26 cellular contexts compared by ENCODE assay signal in the genomic region with DNA sequence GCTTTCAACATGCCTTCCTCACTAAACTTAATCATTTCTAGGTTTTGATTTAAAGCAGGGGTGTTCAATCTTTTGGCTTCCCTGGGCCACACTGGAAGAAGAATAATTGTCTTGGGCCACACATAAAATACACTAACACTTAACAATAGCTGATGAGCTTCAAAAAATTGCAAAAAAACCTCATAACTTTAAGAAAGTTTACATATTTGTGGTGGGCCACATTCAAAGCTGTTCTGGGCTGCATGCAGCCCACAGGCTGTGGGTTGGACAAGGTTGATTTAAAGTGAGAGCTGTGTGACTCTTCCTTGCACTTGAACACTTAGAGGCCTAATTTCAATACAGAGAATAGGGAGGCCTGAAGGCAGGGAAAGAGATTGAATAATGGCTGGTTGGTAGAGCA.
DNase-seq lines count a peak whose midpoint lies in the region; ATAC-seq and TF ChIP-seq lines count a peak whose summit lies in the region.
"Had no signal": no experiment of that assay in that cellular context is flagged by ENCODE, and none has a peak within 500 bp of the region (broad histone marks: within the 10 kb centered on the region; RNA-seq: fewer than 3 reads in every experiment).

No MANE protein-coding gene starts in this region.

- ATAC-seq in IMR-90 (ENCODE audit: low read depth) (peak; percentile 64), GM21367 (IDR thresholded peaks at IDR 0.05; ENCODE audit: unreplicated experiment) (no peak), HG02588 (IDR thresholded peaks at IDR 0.05; ENCODE audit: unreplicated experiment) (no peak), HG02642 (IDR thresholded peaks at IDR 0.05; ENCODE audit: poor library complexity, unreplicated experiment) (no peak)
- ATAC-seq: GM12878, HCT116 had no signal

- H3K4me2 ChIP-seq in IMR-90 (ENCODE audit: low read depth, low read length) (no peak overlapping the region), fibroblast of lung (ENCODE audit: extremely low read depth, insufficient read depth, low read length) (no peak overlapping the region), mesenchymal stem cell (ENCODE audit: low read length, poor library complexity, severe bottlenecking) (no peak overlapping the region)
- H3K4me2 ChIP-seq: BLaER1 had no signal

- H3K27ac ChIP-seq in IMR-90 (ENCODE audit: insufficient read depth, low read length) (no peak overlapping the region), fibroblast of lung (ENCODE audit: insufficient read depth, low read length) (no peak overlapping the region), mesenchymal stem cell (ENCODE audit: low read length, poor library complexity, severe bottlenecking) (no peak overlapping the region)
- H3K27ac ChIP-seq: BLaER1, Peyer's patch, SK-N-MC had no signal

- H3K9me3 ChIP-seq in IMR-90 (ENCODE audit: control insufficient read depth, insufficient read depth, low read length) (peaks cover 3% of the 10 kb centered on the region; the same call in 1 of the 2 replicates), fibroblast of lung (ENCODE audit: control insufficient read depth, insufficient read depth, low read depth, low read length) (no peaks in the 10 kb centered on the region), mesenchymal stem cell (ENCODE audit: control insufficient read depth, low read length) (peaks cover 16% of the 10 kb centered on the region)
- H3K9me3 ChIP-seq: Peyer's patch had no signal

- H2BK5ac ChIP-seq in IMR-90 (ENCODE audit: low read depth, low read length, poor library complexity, severe bottlenecking): no peak overlapping the region
- H2BK5ac ChIP-seq in mesenchymal stem cell (ENCODE audit: low read depth, low read length, poor library complexity, severe bottlenecking): no peak overlapping the region

- H3K9me1 ChIP-seq in IMR-90 (ENCODE audit: insufficient read depth, low read length): no peaks in the 10 kb centered on the region

- H3K14ac ChIP-seq in IMR-90 (replicated peaks; ENCODE audit: low read depth, low read length) (no peak overlapping the region), mesenchymal stem cell (ENCODE audit: low read length in 2 of 2) (no peak overlapping the region)

- no peak overlapping the region for H3K4ac ChIP-seq in IMR-90 (ENCODE audit: low read depth, low read length)
- no peak overlapping the region for H3K4ac ChIP-seq in mesenchymal stem cell (ENCODE audit: low read depth in 1 of 2, low read length in 2 of 2)

- H2BK20ac ChIP-seq in IMR-90 (ENCODE audit: low read depth, low read length): no peak overlapping the region

- H3K36me3 ChIP-seq in IMR-90 (ENCODE audit: control insufficient read depth, insufficient read depth, low read length): no peaks in the 10 kb centered on the region
- no peaks in the 10 kb centered on the region for H3K36me3 ChIP-seq in fibroblast of lung (ENCODE audit: control insufficient read depth, insufficient read depth, low read length)
- H3K36me3 ChIP-seq in mesenchymal stem cell (ENCODE audit: control insufficient read depth in 1 of 2, insufficient read depth in 2 of 2, low read depth in 1 of 2, low read length in 2 of 2): no peaks in the 10 kb centered on the region
- H3K36me3 ChIP-seq: BLaER1, Peyer's patch had no signal

- H3K4me3 ChIP-seq in IMR-90 (ENCODE audit: insufficient read depth, low read depth, low read length) (no peak overlapping the region), astrocyte of the cerebellum (ENCODE audit: low read depth, low read length) (no peak overlapping the region), fibroblast of lung (replicated peaks in 1 of 4; ENCODE audit: control extremely low read depth in 1 of 4, insufficient read depth in 1 of 4, low read depth in 3 of 4, low read length in 4 of 4) (no peak overlapping the region), mesenchymal stem cell (ENCODE audit: insufficient read depth in 1 of 2, low read depth in 1 of 2, low read length in 2 of 2) (no peak overlapping the region)
- H3K4me3 ChIP-seq: BLaER1, GM12878, Peyer's patch, SK-N-MC had no signal

- TF ChIP-seq POLR2A in IMR-90 (IDR thresholded peaks at IDR 0.05; ENCODE audit: low read depth, low read length): no peak

- no TSS peak for BruUV-seq in IMR-90 (replicated peaks; lab: Mats Ljungman, UMichigan)

- CTCF ChIA-PET in IMR-90 (lab: Yijun Ruan, JAX): no interaction called here

- H2AFZ ChIP-seq in IMR-90 (replicated peaks; ENCODE audit: low read length, poor library complexity): no peak overlapping the region
- H2AFZ ChIP-seq in fibroblast of lung (ENCODE audit: low read length): no peak overlapping the region
- H2AFZ ChIP-seq in mesenchymal stem cell (ENCODE audit: low read depth, low read length): no peak overlapping the region

- H3K4me1 ChIP-seq in IMR-90 (ENCODE audit: control insufficient read depth, insufficient read depth, low read length): no peaks in the 10 kb centered on the region
- H3K4me1 ChIP-seq in fibroblast of lung (ENCODE audit: control insufficient read depth, extremely low read depth, insufficient read depth, low read length): no peaks in the 10 kb centered on the region
- H3K4me1 ChIP-seq in mesenchymal stem cell (ENCODE audit: control insufficient read depth, insufficient read depth, low read depth, low read length): no peaks in the 10 kb centered on the region
- H3K4me1 ChIP-seq: BLaER1, Peyer's patch had no signal

- no peak overlapping the region for H4K8ac ChIP-seq in IMR-90 (ENCODE audit: low read depth in 2 of 2, low read length in 2 of 2)
- no peak overlapping the region for H4K8ac ChIP-seq in mesenchymal stem cell (ENCODE audit: low read length)

- H2AK9ac ChIP-seq in IMR-90 (replicated peaks; ENCODE audit: low read depth, low read length, poor library complexity): no peak overlapping the region

- peak; percentile 1 for DNase-seq in IMR-90
- peak; percentile 60 for DNase-seq in astrocyte of the cerebellum (ENCODE audit: low read depth)
- DNase-seq in fibroblast of lung (ENCODE audit: low read depth in 2 of 2): peak; percentile 7 to 75
- peak; percentile 76 for DNase-seq in mesenchymal stem cell
- DNase-seq: CD4-positive, alpha-beta T cell; COR-L47; GDM1; GOT3; KG1; MM.1S; NCI-H1417; NCI-H1694; NCI-H2029 treated with DMSO at 0.1 percent for 48 hours; NCI-H2227 treated with DMSO at 0.1 percent for 48 hours; NCI-H510A; NCI-H69; Peyer's patch; SHP77 treated with DMSO at 0.1 percent for 48 hours; SW 1271 had no signal

- H4K20me1 ChIP-seq in IMR-90 (ENCODE audit: insufficient read depth, low read length) (no peaks in the 10 kb centered on the region), fibroblast of lung (ENCODE audit: control insufficient read depth, extremely low read depth, insufficient read depth, low read length) (no peaks in the 10 kb centered on the region)
- H4K20me1 ChIP-seq: BLaER1 had no signal

- H4K5ac ChIP-seq in IMR-90 (ENCODE audit: low read depth, low read length): no peak overlapping the region

- H3K79me1 ChIP-seq in IMR-90 (ENCODE audit: low read depth in 1 of 2, low read length in 2 of 2) (no peaks in the 10 kb centered on the region), mesenchymal stem cell (replicated peaks; ENCODE audit: low read length, poor library complexity, severe bottlenecking) (no peaks in the 10 kb centered on the region)

- in situ Hi-C loops in IMR-90 (cut with MboI; ENCODE audit: low sequenced_read_pairs): no loop called here
- in situ Hi-C loops in astrocyte of the cerebellum (cut with HindIII; ENCODE audit: low sequenced_read_pairs): no loop called here

- H2BK12ac ChIP-seq in mesenchymal stem cell (ENCODE audit: low read length in 2 of 2): no peak overlapping the region

- H3K79me2 ChIP-seq in fibroblast of lung (ENCODE audit: control insufficient read depth, insufficient read depth, low read length): no peaks in the 10 kb centered on the region

- H2BK120ac ChIP-seq in IMR-90 (ENCODE audit: low read depth, low read length) (no peak overlapping the region), mesenchymal stem cell (ENCODE audit: low read depth, low read length) (no peak overlapping the region)

- H3K18ac ChIP-seq in IMR-90 (ENCODE audit: low read depth, low read length) (no peak overlapping the region), mesenchymal stem cell (ENCODE audit: low read depth in 1 of 2, low read length in 2 of 2) (no peak overlapping the region)

- TF ChIP-seq CTCF in IMR-90 (conservative IDR thresholded peaks at IDR 0.05; ENCODE audit: low read depth, low read length) (no peak), astrocyte of the cerebellum (IDR thresholded peaks at IDR 0.05; ENCODE audit: low read depth, low read length, missing control alignments) (no peak), fibroblast of lung (conservative IDR thresholded peaks at IDR 0.05 in 1 of 2, IDR thresholded peaks at IDR 0.05 in 1 of 2; ENCODE audit: low read depth in 1 of 2, low read length in 2 of 2) (no peak)

- H3K9ac ChIP-seq in IMR-90 (ENCODE audit: low read depth, low read length) (no peak overlapping the region), fibroblast of lung (ENCODE audit: insufficient read depth, low read length) (no peak overlapping the region), mesenchymal stem cell (ENCODE audit: low read length) (no peak overlapping the region)
- H3K9ac ChIP-seq: BLaER1 had no signal

- H3K23ac ChIP-seq in IMR-90 (ENCODE audit: low read depth, low read length) (no peak overlapping the region), mesenchymal stem cell (ENCODE audit: low read length in 2 of 2) (no peak overlapping the region)

- POLR2A ChIA-PET in IMR-90 (lab: Charles Lee; ENCODE audit: unreplicated experiment): interaction anchor here (0.7 kb wide), 1 partner anchor 600 kb away, joined by 3 read pairs; no protein-coding TSS in a partner anchor

- H3K56ac ChIP-seq in IMR-90 (ENCODE audit: extremely low read depth, insufficient read depth, low read length): no peak overlapping the region

- TF ChIP-seq RAD21 in IMR-90 (IDR thresholded peaks at IDR 0.05; ENCODE audit: low read length): no peak

- H2AK5ac ChIP-seq in IMR-90 (ENCODE audit: low read depth, low read length) (no peak overlapping the region), mesenchymal stem cell (ENCODE audit: low read length, severe bottlenecking) (no peak overlapping the region)

- intact Hi-C loops in IMR-90 (cut with micrococcal nuclease): no loop called here

- no peak overlapping the region for H2BK15ac ChIP-seq in IMR-90 (ENCODE audit: low read depth, low read length)
- H2BK15ac ChIP-seq in mesenchymal stem cell (ENCODE audit: low read depth, poor library complexity, severe bottlenecking): no peak overlapping the region

- dilution Hi-C loops in IMR-90 (cut with HindIII; ENCODE audit: low sequenced_read_pairs, unreplicated experiment): no loop called here

- H4K91ac ChIP-seq in IMR-90 (ENCODE audit: insufficient read depth, low read depth, low read length): no peak overlapping the region
- no peak overlapping the region for H4K91ac ChIP-seq in mesenchymal stem cell (ENCODE audit: low read length)

- H3K27me3 ChIP-seq in IMR-90 (ENCODE audit: control insufficient read depth, insufficient read depth, low read length) (no peaks in the 10 kb centered on the region), fibroblast of lung (ENCODE audit: control insufficient read depth, insufficient read depth, low read length) (no peaks in the 10 kb centered on the region), mesenchymal stem cell (ENCODE audit: control insufficient read depth in 1 of 2, insufficient read depth in 1 of 2, low read length in 2 of 2) (no peaks in the 10 kb centered on the region)
- H3K27me3 ChIP-seq: BLaER1, Peyer's patch had no signal

TF ChIP-seq in IMR-90, 13 proteins besides CTCF, POLR2A, EP300 and RAD21 (continues in another document):
- no peak for TF ChIP-seq MAZ (IDR thresholded peaks at IDR 0.05; ENCODE audit: borderline replicate concordance, low read depth, low read length)

Comparison
In these comparisons a context has a peak if more than half of its experiments do, and no peak if none do; other contexts are left out.
1. DNase-seq: peak in every context shown above with its lines; median percentile 76 in mesenchymal stem cell; 60 in astrocyte of the cerebellum; 41 in fibroblast of lung; 1 in IMR-90.